Comparison of ENCODE assay signal across 34 cellular contexts in genomic region chr10:46037107-46037900, GRCh38. TPM values are rescaled to one million over a fixed set of nuclear protein-coding genes. Genes with fewer than 3 reads are reported as not detected.
"Had no signal": no experiment of that assay in that cellular context is flagged by ENCODE, and none has a peak within 500 bp of the region (broad histone marks: within the 10 kb centered on the region; RNA-seq: fewer than 3 reads in every experiment).

No MANE protein-coding gene starts in this region.

- H3K9me3 Mint-ChIP-seq: immature natural killer cell, natural killer cell, neural crest cell had no signal

- H3K4me2 ChIP-seq: smooth muscle cell had no signal

- H3K36me3 Mint-ChIP-seq: immature natural killer cell, natural killer cell had no signal

- H3K4me3 Mint-ChIP-seq: immature natural killer cell, natural killer cell, neural crest cell had no signal

- H3K4me3 ChIP-seq: dorsolateral prefrontal cortex, esophagus squamous epithelium, heart right ventricle, lower lobe of right lung, pancreas, smooth muscle cell, stomach, thyroid gland, vagina had no signal

- H3K4me1 Mint-ChIP-seq: immature natural killer cell, natural killer cell, neural crest cell had no signal

- H3K4me1 ChIP-seq: lower lobe of right lung, pancreas, thyroid gland, vagina had no signal

- DNase-seq: dorsolateral prefrontal cortex; effector CD4-positive, alpha-beta T cell; esophagus squamous epithelium; foreskin melanocyte; glutamatergic neuron; heart right ventricle; hypothalamus; immature natural killer cell; kidney glomerular epithelial cell; left colon; left ventricle myocardium superior; lower lobe of right lung; natural killer cell; pancreas; stimulated activated CD4-positive, alpha-beta T cell treated with anti-CD3 and anti-CD28 coated beads, Interleukin-12 subunit alpha, Interleukin-12 subunit beta, amount 100 ng/mL, for 4 hours; stimulated activated CD4-positive, alpha-beta T cell treated with anti-CD3 and anti-CD28 coated beads, Interleukin-1b, Interleukin-23, amount 100 ng/mL, for 48 hours; stimulated activated CD4-positive, alpha-beta T cell treated with anti-CD3 and anti-CD28 coated beads, Interleukin-4, amount 100 ng/mL, for 1 hour; stimulated activated CD8-positive, alpha-beta memory T cell treated with anti-CD3 and anti-CD28 coated beads, Interleukin-4, amount 100 ng/mL, for 48 hours; stimulated activated naive CD4-positive, alpha-beta T cell; stomach; thyroid gland had no signal

- H3K27me3 ChIP-seq: esophagus squamous epithelium, neutrophil, pancreas, thyroid gland, vagina had no signal

- ATAC-seq: heart right ventricle, left colon, left ventricle myocardium superior, lower lobe of right lung, natural killer cell, sciatic nerve had no signal

- H3K9me3 ChIP-seq: esophagus squamous epithelium, heart right ventricle, lower lobe of right lung, neutrophil, pancreas, stomach, thyroid gland, vagina had no signal

- H3K36me3 ChIP-seq: esophagus squamous epithelium, heart right ventricle, lower lobe of right lung, neutrophil, pancreas, stomach, thyroid gland, vagina had no signal

- H3K27ac Mint-ChIP-seq: immature natural killer cell, natural killer cell had no signal

- H3K27ac ChIP-seq: dorsolateral prefrontal cortex, esophagus squamous epithelium, heart right ventricle, lower lobe of right lung, neutrophil, pancreas, stomach, thyroid gland, vagina had no signal

RNA-seq across cellular contexts. Expression of gene MSMB, which starts 8.8 kb away (rescaled TPM):
- total RNA-seq: dorsolateral prefrontal cortex, endothelial cell of umbilical vein, epithelial cell of proximal tubule, heart right ventricle, left colon, left ventricle myocardium superior, mononuclear cell, natural killer cell, neural crest cell, omental fat pad, pancreas, posterior vena cava, sciatic nerve, smooth muscle cell, subcutaneous adipose tissue, temporal lobe, thyroid gland, ureter, vagina had no signal
- polyA plus RNA-seq: endothelial cell of umbilical vein, heart right ventricle, immature natural killer cell had no signal
